Comparison of ENCODE assay signal across 15 cellular contexts in genomic region chr12:4817813-4818212, GRCh38.
DNase-seq lines count a peak whose midpoint lies in the region; ATAC-seq and FAIRE-seq lines count a peak whose summit lies in the region.
"Had no signal": no experiment of that assay in that cellular context is flagged by ENCODE, and none has a peak within 500 bp of the region (broad histone marks: within the 10 kb centered on the region; RNA-seq: fewer than 3 reads in every experiment).

No MANE protein-coding gene starts in this region.

- H3K9me3 Mint-ChIP-seq in CD4-positive, alpha-beta memory T cell, result no peaks in the 10 kb centered on the region
- no peaks in the 10 kb centered on the region for H3K9me3 Mint-ChIP-seq in naive thymus-derived CD4-positive, alpha-beta T cell

- H3K79me2 ChIP-seq in Karpas-422 (ENCODE audit: low read length), result no peaks in the 10 kb centered on the region

- H3K4me1 ChIP-seq in CD4-positive, alpha-beta memory T cell (ENCODE audit: insufficient read depth, low read length), result peaks cover 24% of the 10 kb centered on the region
- peaks cover 8 to 12% of the 10 kb centered on the region in 2 donors for H3K4me1 ChIP-seq in naive thymus-derived CD4-positive, alpha-beta T cell (ENCODE audit: control insufficient read depth in 2 of 2, insufficient read depth in 2 of 2, low read length in 2 of 2)
- peaks cover 23% of the 10 kb centered on the region for H3K4me1 ChIP-seq in Karpas-422 (ENCODE audit: low read length)
- H3K4me1 ChIP-seq: ascending aorta, BE2C, prostate gland, thyroid gland had no signal

- ATAC-seq in T-helper 17 cell, result no peak
- no peak for ATAC-seq in naive thymus-derived CD4-positive, alpha-beta T cell
- ATAC-seq: mucosa of descending colon had no signal

- DNase-seq in CD4-positive, alpha-beta memory T cell, result no peak
- peak; percentile 45 for DNase-seq in NCI-H1105 (lab: John Stamatoyannopoulos, UW)
- DNase-seq in T-helper 17 cell, result no peak
- no peak for DNase-seq in naive thymus-derived CD4-positive, alpha-beta T cell
- DNase-seq in stimulated activated CD4-positive, alpha-beta T cell treated with anti-CD3 and anti-CD28 coated beads, Interleukin-2, amount 100 ng/mL, for 48 hours, result no peak
- no peak for DNase-seq in Karpas-422
- DNase-seq in mucosa of gallbladder (ENCODE audit: low spot score), result no peak
- no peak for DNase-seq in RCC 7860 (ENCODE audit: low spot score)
- DNase-seq: activated CD4-positive, alpha-beta T cell treated with anti-CD3 and anti-CD28 coated beads, Interleukin-2, amount 50 U/mL, for 48 hours; BE2C; mucosa of descending colon; SHP77; thyroid gland had no signal

- no peak overlapping the region for H3K4me2 ChIP-seq in Karpas-422 (ENCODE audit: low read depth, low read length, poor library complexity, severe bottlenecking)

- no peak for FAIRE-seq in RCC 7860 (lab: Jason Lieb, UNC)

- peak overlapping the region in 7 of 8 donors; percentile 33 to 66 (median 47) for H3K4me3 Mint-ChIP-seq in CD4-positive, alpha-beta memory T cell
- H3K4me3 Mint-ChIP-seq in T-helper 17 cell, result peak overlapping the region; percentile 64
- peak overlapping the region in 9 of 10 donors; percentile 5 to 69 (median 49) for H3K4me3 Mint-ChIP-seq in naive thymus-derived CD4-positive, alpha-beta T cell

- POLR2A ChIA-PET in CD4-positive, alpha-beta memory T cell (lab: Charles Lee; ENCODE audit: partially characterized antibody), result no interaction called here
- POLR2A ChIA-PET in naive thymus-derived CD4-positive, alpha-beta T cell (lab: Charles Lee), result no interaction called here

- H3K4me1 Mint-ChIP-seq in CD4-positive, alpha-beta memory T cell, result peaks cover 13 to 50% (median 22%) of the 10 kb centered on the region in 4 donors
- H3K4me1 Mint-ChIP-seq in T-helper 17 cell, result peaks cover 15% of the 10 kb centered on the region
- peaks cover 9 to 31% (median 25%) of the 10 kb centered on the region in 7 donors for H3K4me1 Mint-ChIP-seq in naive thymus-derived CD4-positive, alpha-beta T cell

- H3K27ac Mint-ChIP-seq in CD4-positive, alpha-beta memory T cell, result peak overlapping the region in 1 of 7 donors; percentile 44
- H3K27ac Mint-ChIP-seq in T-helper 17 cell, result peak overlapping the region; percentile 67
- peak overlapping the region in 5 of 9 donors; percentile 3 to 62 (median 39) for H3K27ac Mint-ChIP-seq in naive thymus-derived CD4-positive, alpha-beta T cell

- H3K9me2 ChIP-seq in Karpas-422 (replicated peaks; ENCODE audit: insufficient read depth, low read length), result no peaks in the 10 kb centered on the region

- no peak overlapping the region for H3K27ac ChIP-seq in CD4-positive, alpha-beta memory T cell (ENCODE audit: low read depth, low read length)
- H3K27ac ChIP-seq in naive thymus-derived CD4-positive, alpha-beta T cell (ENCODE audit: low read depth, low read length), result no peak overlapping the region
- no peak overlapping the region for H3K27ac ChIP-seq in Karpas-422 (ENCODE audit: low read length)
- H3K27ac ChIP-seq: ascending aorta, prostate gland, thyroid gland had no signal

- no peaks in the 10 kb centered on the region for H3K36me3 ChIP-seq in CD4-positive, alpha-beta memory T cell (ENCODE audit: insufficient read depth, low read length)
- H3K36me3 ChIP-seq in naive thymus-derived CD4-positive, alpha-beta T cell (ENCODE audit: control insufficient read depth in 2 of 3, insufficient read depth in 3 of 3, low read length in 3 of 3), result no peaks in the 10 kb centered on the region
- no peaks in the 10 kb centered on the region for H3K36me3 ChIP-seq in Karpas-422 (ENCODE audit: insufficient read depth, low read length)
- H3K36me3 ChIP-seq: ascending aorta, BE2C, prostate gland, thyroid gland had no signal

- no peak overlapping the region for H3K9ac ChIP-seq in Karpas-422 (ENCODE audit: low read length)

- peaks cover 0 to 4% of the 10 kb centered on the region in 2 donors for H3K27me3 Mint-ChIP-seq in CD4-positive, alpha-beta memory T cell
- H3K27me3 Mint-ChIP-seq in T-helper 17 cell, result peaks cover 19% of the 10 kb centered on the region
- peaks cover 0 to 17% (median 16%) of the 10 kb centered on the region in 5 donors for H3K27me3 Mint-ChIP-seq in naive thymus-derived CD4-positive, alpha-beta T cell

- H2AFZ ChIP-seq in Karpas-422 (ENCODE audit: low read length), result no peak overlapping the region

- H3K36me3 Mint-ChIP-seq in CD4-positive, alpha-beta memory T cell, result no peaks in the 10 kb centered on the region
- peaks cover 2% of the 10 kb centered on the region for H3K36me3 Mint-ChIP-seq in T-helper 17 cell (ENCODE audit: low read depth)
- peaks cover 0 to 22% (median 0%) of the 10 kb centered on the region in 5 donors for H3K36me3 Mint-ChIP-seq in naive thymus-derived CD4-positive, alpha-beta T cell

- no peak overlapping the region for H3K4me3 ChIP-seq in CD4-positive, alpha-beta memory T cell (ENCODE audit: low read length in 2 of 2)
- no peak overlapping the region for H3K4me3 ChIP-seq in naive thymus-derived CD4-positive, alpha-beta T cell (ENCODE audit: low read length)
- no peak overlapping the region for H3K4me3 ChIP-seq in Karpas-422 (ENCODE audit: low read length)
- H3K4me3 ChIP-seq: ascending aorta, mucosa of descending colon, prostate gland, thyroid gland had no signal

- H4K20me1 ChIP-seq in Karpas-422 (ENCODE audit: insufficient read depth, low read depth, low read length), result no peaks in the 10 kb centered on the region

- intact Hi-C loops in CD4-positive, alpha-beta memory T cell (cut with micrococcal nuclease), result no loop called here
- intact Hi-C loops in naive thymus-derived CD4-positive, alpha-beta T cell (cut with micrococcal nuclease), result loop anchor here in 1 of 2 donors (5.0 kb wide), 1 partner anchor 39 kb away; no protein-coding TSS in a partner anchor

- CTCF ChIA-PET in CD4-positive, alpha-beta memory T cell (lab: Charles Lee; ENCODE audit: partially characterized antibody), result interaction anchor here (1.4 kb wide), 1 partner anchor 31 kb away, joined by 4 read pairs; no protein-coding TSS in a partner anchor
- CTCF ChIA-PET in naive thymus-derived CD4-positive, alpha-beta T cell (lab: Charles Lee), result no interaction called here

- no peaks in the 10 kb centered on the region for H3K27me3 ChIP-seq in CD4-positive, alpha-beta memory T cell (ENCODE audit: insufficient read depth, low read length)
- no peaks in the 10 kb centered on the region for H3K27me3 ChIP-seq in naive thymus-derived CD4-positive, alpha-beta T cell (ENCODE audit: control insufficient read depth in 2 of 2, insufficient read depth in 2 of 2, low read length in 2 of 2)
- H3K27me3 ChIP-seq in Karpas-422 (ENCODE audit: low read length), result no peaks in the 10 kb centered on the region
- H3K27me3 ChIP-seq: ascending aorta, thyroid gland had no signal

- no peaks in the 10 kb centered on the region for H3K9me3 ChIP-seq in CD4-positive, alpha-beta memory T cell (ENCODE audit: control insufficient read depth in 1 of 2, low read length in 2 of 2)
- no peaks in the 10 kb centered on the region for H3K9me3 ChIP-seq in T-helper 17 cell (ENCODE audit: control insufficient read depth, low read length, poor library complexity, severe bottlenecking)
- H3K9me3 ChIP-seq in naive thymus-derived CD4-positive, alpha-beta T cell (ENCODE audit: control insufficient read depth in 2 of 3, low read length in 3 of 3), result no peaks in the 10 kb centered on the region
- no peaks in the 10 kb centered on the region for H3K9me3 ChIP-seq in Karpas-422 (ENCODE audit: low read length)
- H3K9me3 ChIP-seq: ascending aorta, BE2C, mucosa of descending colon, prostate gland, thyroid gland had no signal
